ENCODE assay signal across 8 cellular contexts in the genomic region with DNA sequence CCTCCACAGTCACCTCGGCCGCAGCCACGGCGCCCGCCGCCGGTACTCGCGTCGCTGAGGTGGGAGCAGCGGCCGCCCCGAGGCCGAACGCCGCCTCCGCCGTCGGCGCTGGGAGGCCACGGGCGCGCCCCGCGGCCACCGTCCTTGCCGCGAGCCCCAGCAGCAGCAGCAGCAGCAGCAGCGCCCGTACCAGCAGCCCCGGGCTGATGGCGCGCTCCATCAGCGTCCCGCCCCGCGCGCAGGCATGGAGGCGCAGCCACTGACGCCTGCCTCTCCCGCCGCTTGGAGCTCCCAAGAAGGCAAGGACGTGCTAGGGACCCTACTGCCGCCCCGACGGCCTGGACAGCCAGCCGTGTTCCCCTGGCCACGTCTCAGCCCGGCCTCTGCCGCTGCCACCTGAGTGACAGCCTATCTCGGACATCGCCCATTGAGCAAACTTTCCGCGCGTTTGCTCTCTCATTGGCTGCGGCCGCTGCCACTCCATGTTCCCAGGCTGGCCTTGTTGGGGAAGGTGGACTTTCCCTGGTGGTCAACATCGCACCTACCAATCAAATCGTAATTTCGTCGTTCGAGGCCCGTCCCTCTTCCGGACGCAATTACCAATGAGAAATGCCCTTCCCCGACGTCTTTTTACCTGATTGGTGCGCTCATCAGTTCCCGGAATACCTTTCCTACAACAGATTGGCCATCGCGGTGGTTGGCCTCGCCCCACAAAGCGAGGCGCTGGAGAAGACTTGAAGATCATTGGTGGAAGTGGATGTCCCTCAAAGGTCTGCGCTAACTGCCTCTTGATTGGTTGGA. TPM values are rescaled to one million over a fixed set of nuclear protein-coding genes. Genes with fewer than 3 reads are reported as not detected.
DNase-seq lines count a peak whose midpoint lies in the region; ATAC-seq and TF ChIP-seq lines count a peak whose summit lies in the region.

Gene EIF2AK3, minus strand, starts transcription at position 410 of the 801 bp plus-strand sequence. Its CDS starts 190 bp downstream, at position 220.

- H3K4me1 ChIP-seq in PC-9 (replicated peaks; ENCODE audit: insufficient read depth), result peaks cover 26% of the 10 kb centered on the region

- DNase-seq in DMS153 (lab: John Stamatoyannopoulos, UW), result peak; percentile 100
- peak; percentile 100 for DNase-seq in Jurkat, Clone E6-1 (ENCODE audit: low read depth, low spot score)
- DNase-seq in PC-9, result peak; percentile 97 to 100
- DNase-seq in activated T-cell treated with anti-CD3 and anti-CD28 coated beads, Interleukin-2, amount 50 U/mL, for 1 hour, result peak; percentile 92
- DNase-seq in epithelial cell of proximal tubule (ENCODE audit: low read depth), result peak; percentile 100
- peak; percentile 100 for DNase-seq in mucosa of gallbladder (ENCODE audit: low spot score)
- peak; percentile 83 to 88 for DNase-seq in stimulated activated CD8-positive, alpha-beta memory T cell treated with anti-CD3 and anti-CD28 coated beads, Interleukin-4, amount 100 ng/mL, for 4 hours (ENCODE audit: low read depth in 2 of 2, low spot score in 1 of 2)

- intact Hi-C loops in PC-9 (cut with micrococcal nuclease; ENCODE audit: unreplicated experiment), result loop anchor here (2.0 to 5.0 kb wide), 3 partner anchors 26 to 42 kb away; no protein-coding TSS in a partner anchor

- H3K79me2 ChIP-seq in PC-9 (ENCODE audit: low read depth), result peaks cover 42% of the 10 kb centered on the region

- H3K9me3 ChIP-seq in PC-9 (ENCODE audit: insufficient read depth, low read depth), result no peaks in the 10 kb centered on the region

- H4K20me1 ChIP-seq in PC-9 (ENCODE audit: insufficient read depth), result peaks cover 6% of the 10 kb centered on the region; the same call in 1 of the 2 replicates

- BruUV-seq in PC-9 (replicated peaks; lab: Mats Ljungman, UMichigan), result no TSS peak

- POLR2A ChIA-PET in PC-9 (lab: Charles Lee; ENCODE audit: unreplicated experiment), result interaction anchor here (0.8 to 1.3 kb wide), 3 partner anchors 12 to 32 kb away, joined by 3 to 14 read pairs (median 6); no protein-coding TSS in a partner anchor

- peak; percentile 83 for ATAC-seq in GM21619 (IDR thresholded peaks at IDR 0.05; ENCODE audit: unreplicated experiment)

- H3K27me3 ChIP-seq in PC-9 (ENCODE audit: insufficient read depth, low read depth), result no peaks in the 10 kb centered on the region

- peak within 1 kb of the TSS; percentile 84 for H3K4me2 ChIP-seq in PC-9

- CTCF ChIA-PET in PC-9 (lab: Charles Lee), result interaction anchor here (1.1 kb wide), 1 partner anchor 42 kb away, joined by 7 read pairs; no protein-coding TSS in a partner anchor

- peak within 1 kb of the TSS; percentile 91 for H3K4me3 ChIP-seq in Jurkat, Clone E6-1 (ENCODE audit: low read length)
- H3K4me3 ChIP-seq in PC-9, result peak within 1 kb of the TSS; percentile 73
- H3K4me3 ChIP-seq in epithelial cell of proximal tubule (ENCODE audit: low read depth, low read length), result peak within 1 kb of the TSS; percentile 78

- H2AFZ ChIP-seq in PC-9, result peak within 1 kb of the TSS; percentile 89

- H3F3A ChIP-seq in PC-9 (ENCODE audit: insufficient read depth, low read depth), result peaks cover 10% of the 10 kb centered on the region; the same call in 1 of the 2 replicates

- TF ChIP-seq CTCF in PC-9 (conservative IDR thresholded peaks at IDR 0.05) (no peak), epithelial cell of proximal tubule (conservative IDR thresholded peaks at IDR 0.05; ENCODE audit: low read depth, low read length) (no peak)

- no peaks in the 10 kb centered on the region for H3K9me2 ChIP-seq in PC-9 (ENCODE audit: insufficient read depth)

- peak within 1 kb of the TSS; percentile 95 for H3K27ac ChIP-seq in PC-9

- H3K36me3 ChIP-seq in PC-9 (ENCODE audit: low read depth), result no peaks in the 10 kb centered on the region

RNA-seq across cellular contexts. Expression of gene EIF2AK3, which starts in this region (rescaled TPM):
- 7.5 TPM for polyA plus RNA-seq in Jurkat, Clone E6-1 (2012; ENCODE audit: insufficient read depth, insufficient read length)
- total RNA-seq in PC-9 (2021) (8.8 and 12.1 TPM in 2 replicates), epithelial cell of proximal tubule (11.3 and 12.3 TPM in 2 replicates), mucosa of gallbladder (17.9 TPM)

Comparison
In these comparisons a context has a peak if more than half of its experiments do, and no peak if none do; other contexts are left out.
1. Peak in every context shown above with its lines: DNase-seq, ATAC-seq, H3K4me3 ChIP-seq and H3K27ac ChIP-seq.